ENCODE assay signal across 9 cellular contexts in genomic region chr11:115990004-115990447, GRCh38.
DNase-seq lines count a peak whose midpoint lies in the region; ATAC-seq and TF ChIP-seq lines count a peak whose summit lies in the region.
"Had no signal": no experiment of that assay in that cellular context is flagged by ENCODE, and none has a peak within 500 bp of the region (broad histone marks: within the 10 kb centered on the region; RNA-seq: fewer than 3 reads in every experiment).

No MANE protein-coding gene starts in this region.

- no peaks in the 10 kb centered on the region for H3K79me2 ChIP-seq in OCI-LY3 (ENCODE audit: low read length)

- intact Hi-C loops in left cardiac atrium (cut with DNase I) (loop anchor here in 1 of 2 donors (10.0 kb wide), 1 partner anchor 285 kb away; no protein-coding TSS in a partner anchor), thyroid gland (cut with DNase I) (no loop called here)

- DNase-seq in NCI-H2227 (lab: John Stamatoyannopoulos, UW; ENCODE audit: unreplicated experiment) (peak; percentile 5), NCI-H2227 treated with DMSO at 0.1 percent for 48 hours (lab: John Stamatoyannopoulos, UW) (no peak), left cardiac atrium (peak; percentile 28), thyroid gland (peak in 1 of 2 donors; percentile 7), HCEC 1CT (no peak)
- DNase-seq in NK-92 treated with Interleukin-12 subunit alpha and Interleukin-12 subunit beta, amount 100 ng/mL, for 24 hours (lab: John Stamatoyannopoulos, UW) = no peak
- DNase-seq in activated CD4-positive, alpha-beta T cell treated with anti-CD3 and anti-CD28 coated beads, Interleukin-2, amount 50 U/mL, for 48 hours = no peak
- DNase-seq: NCI-H1105 treated with DMSO at 0.1 percent for 48 hours had no signal

- H3K4me3 ChIP-seq in OCI-LY3 (ENCODE audit: low read length) (no peak overlapping the region), thyroid gland (replicated peaks in 1 of 3) (no peak overlapping the region)

- no peaks in the 10 kb centered on the region for H3K27me3 ChIP-seq in OCI-LY3 (ENCODE audit: low read depth, low read length)
- no peaks in the 10 kb centered on the region for H3K27me3 ChIP-seq in thyroid gland

- no peak overlapping the region for H3K27ac ChIP-seq in OCI-LY3 (ENCODE audit: low read length)
- no peak overlapping the region for H3K27ac ChIP-seq in thyroid gland

- no peaks in the 10 kb centered on the region for H4K20me1 ChIP-seq in OCI-LY3 (ENCODE audit: insufficient read depth, low read length)

- WGBS in thyroid gland, 2 donors = 34 to 48% methylated on average over 19 of the region's 19 CpGs

- ATAC-seq in left cardiac atrium = peak in 1 of 2 donors; percentile 81

- no peak for TF ChIP-seq POLR2A in thyroid gland (IDR thresholded peaks at IDR 0.05)

- H3K9ac ChIP-seq in OCI-LY3 (ENCODE audit: low read length) = no peak overlapping the region

- H3K4me1 ChIP-seq in OCI-LY3 (ENCODE audit: low read length) = peaks cover 22% of the 10 kb centered on the region
- no peaks in the 10 kb centered on the region for H3K4me1 ChIP-seq in thyroid gland

- TF ChIP-seq CTCF in OCI-LY3 (IDR thresholded peaks at IDR 0.05; ENCODE audit: low read depth, low read length) (peak; percentile 81), thyroid gland (IDR thresholded peaks at IDR 0.05) (peak in 5 of 6 experiments; percentile 24 to 66 (median 43))

- H2AFZ ChIP-seq in OCI-LY3 (ENCODE audit: low read depth, low read length) = no peak overlapping the region

- H3K9me3 ChIP-seq in OCI-LY3 (ENCODE audit: insufficient read depth, low read length) (no peaks in the 10 kb centered on the region), thyroid gland (no peaks in the 10 kb centered on the region)

- no peak overlapping the region for H3K4me2 ChIP-seq in OCI-LY3 (ENCODE audit: low read length)

- H3K36me3 ChIP-seq in OCI-LY3 (replicated peaks; ENCODE audit: low read depth, low read length) (no peaks in the 10 kb centered on the region), thyroid gland (no peaks in the 10 kb centered on the region)

Comparison
In these comparisons a context has a peak if more than half of its experiments do, and no peak if none do; other contexts are left out.
1. DNase-seq: peak in NCI-H2227 (single experiment) and left cardiac atrium (single experiment); none in NCI-H2227 treated with DMSO at 0.1 percent for 48 hours (single experiment), NK-92 treated with Interleukin-12 subunit alpha and Interleukin-12 subunit beta, amount 100 ng/mL, for 24 hours (single experiment), activated CD4-positive, alpha-beta T cell treated with anti-CD3 and anti-CD28 coated beads, Interleukin-2, amount 50 U/mL, for 48 hours (0 of 2) and HCEC 1CT (single experiment).